18 cellular contexts compared by ENCODE assay signal in genomic region chr7:3892167-3892566, GRCh38.
DNase-seq lines count a peak whose midpoint lies in the region; ATAC-seq and TF ChIP-seq lines count a peak whose summit lies in the region.
"Had no signal": no experiment of that assay in that cellular context is flagged by ENCODE, and none has a peak within 500 bp of the region (broad histone marks: within the 10 kb centered on the region; RNA-seq: fewer than 3 reads in every experiment).

No MANE protein-coding gene starts in this region.

- H3K36me3 Mint-ChIP-seq in CD4-positive, alpha-beta memory T cell, result no peaks in the 10 kb centered on the region

- no peak overlapping the region for H4K91ac ChIP-seq in neuronal stem cell (ENCODE audit: low read depth, low read length, poor library complexity)
- H4K91ac ChIP-seq in trophoblast cell (ENCODE audit: low read depth, low read length), result no peak overlapping the region

- H4K12ac ChIP-seq in trophoblast cell (ENCODE audit: low read depth, low read length), result no peak overlapping the region

- no peak overlapping the region for H3K4me3 ChIP-seq in esophagus muscularis mucosa
- H3K4me3 ChIP-seq in neuronal stem cell (ENCODE audit: low read length in 2 of 2), result no peak overlapping the region
- H3K4me3 ChIP-seq in trophoblast cell (ENCODE audit: low read depth, low read length), result no peak overlapping the region
- no peak overlapping the region for H3K4me3 ChIP-seq in CD4-positive, alpha-beta memory T cell (ENCODE audit: low read length in 2 of 2)
- H3K4me3 ChIP-seq: K562, PC-9, SJSA1 had no signal

- WGBS in esophagus muscularis mucosa, result 76% methylated on average over 5 of the region's 7 CpGs
- WGBS in neuronal stem cell (ENCODE audit: extremely low coverage in 2 of 2, insufficient read length in 2 of 2, insufficient replicate concordance in 1 of 2), 2 donors, result no CpG with 5 or more reads among the region's 7 CpGs
- WGBS in trophoblast cell (ENCODE audit: extremely low coverage, insufficient coverage, insufficient read length), result no CpG with 5 or more reads among the region's 7 CpGs

- peaks cover 2% of the 10 kb centered on the region in 2 donors for H3K27me3 Mint-ChIP-seq in CD4-positive, alpha-beta memory T cell

- no peak for TF ChIP-seq CTCF in esophagus muscularis mucosa (IDR thresholded peaks at IDR 0.05)

- H3K36me3 ChIP-seq in esophagus muscularis mucosa, result no peaks in the 10 kb centered on the region
- H3K36me3 ChIP-seq in neuronal stem cell (replicated peaks in 1 of 2; ENCODE audit: control insufficient read depth in 2 of 2, insufficient read depth in 2 of 2, low read length in 2 of 2), result no peaks in the 10 kb centered on the region
- H3K36me3 ChIP-seq in trophoblast cell (ENCODE audit: control insufficient read depth in 1 of 2, insufficient read depth in 2 of 2, low read length in 2 of 2), result peaks cover 0 to 3% of the 10 kb centered on the region in 2 experiments
- H3K36me3 ChIP-seq in CD4-positive, alpha-beta memory T cell (ENCODE audit: insufficient read depth, low read length), result no peaks in the 10 kb centered on the region
- H3K36me3 ChIP-seq: SJSA1 had no signal

- H3K4me2 ChIP-seq in neuronal stem cell (ENCODE audit: insufficient read depth, low read length, poor library complexity, severe bottlenecking) (no peak overlapping the region), trophoblast cell (ENCODE audit: low read length) (no peak overlapping the region)
- H3K4me2 ChIP-seq: PC-9 had no signal

- H2BK12ac ChIP-seq in neuronal stem cell (ENCODE audit: low read length), result no peak overlapping the region
- no peak overlapping the region for H2BK12ac ChIP-seq in trophoblast cell (ENCODE audit: low read length)

- H3K9me3 Mint-ChIP-seq in CD4-positive, alpha-beta memory T cell, result no peaks in the 10 kb centered on the region

- H3K79me2 ChIP-seq in trophoblast cell (ENCODE audit: control insufficient read depth, insufficient read depth, low read length, poor library complexity), result no peaks in the 10 kb centered on the region

- H3K27ac ChIP-seq in esophagus muscularis mucosa (replicated peaks in 1 of 4) (no peak overlapping the region), neuronal stem cell (replicated peaks; ENCODE audit: low read length) (no peak overlapping the region), trophoblast cell (ENCODE audit: low read depth, low read length) (no peak overlapping the region)
- H3K27ac ChIP-seq in CD4-positive, alpha-beta memory T cell (ENCODE audit: low read depth, low read length), result no peak overlapping the region
- H3K27ac ChIP-seq: PC-9, SJSA1 had no signal

- H4K8ac ChIP-seq in neuronal stem cell (ENCODE audit: low read depth, low read length) (no peak overlapping the region), trophoblast cell (ENCODE audit: low read depth, low read length) (no peak overlapping the region)

- H3K4me1 Mint-ChIP-seq in CD4-positive, alpha-beta memory T cell, result no peaks in the 10 kb centered on the region

- no peaks in the 10 kb centered on the region for H3K27me3 ChIP-seq in esophagus muscularis mucosa
- no peaks in the 10 kb centered on the region for H3K27me3 ChIP-seq in neuronal stem cell (ENCODE audit: control insufficient read depth in 3 of 3, insufficient read depth in 3 of 3, low read depth in 1 of 3, low read length in 3 of 3)
- H3K27me3 ChIP-seq in trophoblast cell (ENCODE audit: insufficient read depth, low read length), result no peaks in the 10 kb centered on the region
- no peaks in the 10 kb centered on the region for H3K27me3 ChIP-seq in CD4-positive, alpha-beta memory T cell (ENCODE audit: insufficient read depth, low read length)
- H3K27me3 ChIP-seq: SJSA1 had no signal

- no peak overlapping the region for H2BK15ac ChIP-seq in neuronal stem cell (ENCODE audit: low read length)

- DNase-seq in Ammon's horn (ENCODE audit: low spot score) (peak; percentile 62), NCI-H2171 (lab: John Stamatoyannopoulos, UW) (peak; percentile 24), esophagus muscularis mucosa (ENCODE audit: extremely low spot score) (peak; percentile 81), neuronal stem cell (ENCODE audit: low spot score) (no peak), trophoblast cell (no peak), RPMI8226 (no peak)
- DNase-seq in CD4-positive, alpha-beta memory T cell, result no peak
- DNase-seq: 8988T, DMS153, HCEC 1CT, NCI-H1417, NCI-H2029, NCI-H510A, NCI-H774, PC-9 had no signal

- no peak overlapping the region for H3K14ac ChIP-seq in neuronal stem cell (ENCODE audit: low read length)
- no peak overlapping the region for H3K14ac ChIP-seq in trophoblast cell (ENCODE audit: low read length)

- H3K9ac ChIP-seq in neuronal stem cell (ENCODE audit: low read depth, low read length, poor library complexity), result no peak overlapping the region
- H3K9ac ChIP-seq in trophoblast cell (ENCODE audit: low read length), result no peak overlapping the region

- no peak overlapping the region for H3K4me3 Mint-ChIP-seq in CD4-positive, alpha-beta memory T cell

- H2AFZ ChIP-seq in neuronal stem cell (ENCODE audit: low read length), result no peak overlapping the region
- no peak overlapping the region for H2AFZ ChIP-seq in trophoblast cell (ENCODE audit: insufficient read depth, low read length, poor library complexity)
- H2AFZ ChIP-seq: PC-9 had no signal

- ATAC-seq in GM21381 (IDR thresholded peaks at IDR 0.05; ENCODE audit: unreplicated experiment), result no peak
- ATAC-seq: K562 had no signal

- no peaks in the 10 kb centered on the region for H3K79me1 ChIP-seq in neuronal stem cell (ENCODE audit: low read depth, low read length)
- H3K79me1 ChIP-seq in trophoblast cell (ENCODE audit: low read length), result no peaks in the 10 kb centered on the region

- H3K23ac ChIP-seq in neuronal stem cell (ENCODE audit: low read depth, low read length, poor library complexity) (no peak overlapping the region), trophoblast cell (ENCODE audit: low read length) (no peak overlapping the region)

- no peak for TF ChIP-seq EP300 in esophagus muscularis mucosa (IDR thresholded peaks at IDR 0.05)

- no peak overlapping the region for H2BK120ac ChIP-seq in neuronal stem cell (ENCODE audit: low read depth, low read length)
- no peak overlapping the region for H2BK120ac ChIP-seq in trophoblast cell (ENCODE audit: insufficient read depth, low read length, poor library complexity)

- no peak overlapping the region for H3K4ac ChIP-seq in neuronal stem cell (ENCODE audit: low read length)
- no peak overlapping the region for H3K4ac ChIP-seq in trophoblast cell (ENCODE audit: low read depth, low read length)

- H3K18ac ChIP-seq in neuronal stem cell (ENCODE audit: low read length) (peak overlapping the region; percentile 40), trophoblast cell (ENCODE audit: low read length) (no peak overlapping the region)

- H3K4me1 ChIP-seq in esophagus muscularis mucosa, result peaks cover 0 to 5% (median 0%) of the 10 kb centered on the region in 4 donors
- H3K4me1 ChIP-seq in neuronal stem cell (ENCODE audit: control insufficient read depth in 2 of 2, insufficient read depth in 1 of 2, low read depth in 1 of 2, low read length in 2 of 2), result peaks cover 0 to 3% of the 10 kb centered on the region in 2 donors
- no peaks in the 10 kb centered on the region for H3K4me1 ChIP-seq in trophoblast cell (ENCODE audit: control insufficient read depth in 1 of 2, insufficient read depth in 2 of 2, low read length in 2 of 2)
- no peaks in the 10 kb centered on the region for H3K4me1 ChIP-seq in CD4-positive, alpha-beta memory T cell (ENCODE audit: insufficient read depth, low read length)
- H3K4me1 ChIP-seq: SJSA1 had no signal

- H2BK5ac ChIP-seq in neuronal stem cell (ENCODE audit: low read length) (no peak overlapping the region), trophoblast cell (ENCODE audit: low read depth, low read length, poor library complexity) (no peak overlapping the region)

- CTCF ChIA-PET in CD4-positive, alpha-beta memory T cell (lab: Charles Lee; ENCODE audit: partially characterized antibody), result no interaction called here

- no peak for TF ChIP-seq POLR2A in esophagus muscularis mucosa (IDR thresholded peaks at IDR 0.05; ENCODE audit: low read depth)

- H2AK5ac ChIP-seq in neuronal stem cell (ENCODE audit: low read depth, low read length), result no peak overlapping the region
- H2AK5ac ChIP-seq in trophoblast cell (ENCODE audit: low read length), result no peak overlapping the region

- POLR2A ChIA-PET in CD4-positive, alpha-beta memory T cell (lab: Charles Lee; ENCODE audit: partially characterized antibody), result no interaction called here

- H3K9me3 ChIP-seq in esophagus muscularis mucosa (no peaks in the 10 kb centered on the region), neuronal stem cell (replicated peaks in 1 of 2; ENCODE audit: control insufficient read depth in 2 of 2, insufficient read depth in 1 of 2, low read depth in 1 of 2, low read length in 2 of 2) (no peaks in the 10 kb centered on the region), trophoblast cell (ENCODE audit: insufficient read depth, low read depth, low read length) (peaks cover 2% of the 10 kb centered on the region)
- no peaks in the 10 kb centered on the region for H3K9me3 ChIP-seq in CD4-positive, alpha-beta memory T cell (ENCODE audit: control insufficient read depth in 1 of 2, low read length in 2 of 2)
- H3K9me3 ChIP-seq: SJSA1 had no signal

- no peak overlapping the region for H3K27ac Mint-ChIP-seq in CD4-positive, alpha-beta memory T cell

- intact Hi-C loops in esophagus muscularis mucosa (cut with DNase I), result loop anchor here (5.0 kb wide), 1 partner anchor 1025 kb away; no protein-coding TSS in a partner anchor
- intact Hi-C loops in CD4-positive, alpha-beta memory T cell (cut with micrococcal nuclease), result no loop called here

Comparison
In these comparisons a context has a peak if more than half of its experiments do, and no peak if none do; other contexts are left out.
1. DNase-seq: peak in Ammon's horn (single experiment), NCI-H2171 (single experiment) and esophagus muscularis mucosa (single experiment); none in neuronal stem cell (single experiment), trophoblast cell (0 of 2), CD4-positive, alpha-beta memory T cell (0 of 5) and RPMI8226 (single experiment).